2 cellular contexts compared by ENCODE assay signal in the genomic region with DNA sequence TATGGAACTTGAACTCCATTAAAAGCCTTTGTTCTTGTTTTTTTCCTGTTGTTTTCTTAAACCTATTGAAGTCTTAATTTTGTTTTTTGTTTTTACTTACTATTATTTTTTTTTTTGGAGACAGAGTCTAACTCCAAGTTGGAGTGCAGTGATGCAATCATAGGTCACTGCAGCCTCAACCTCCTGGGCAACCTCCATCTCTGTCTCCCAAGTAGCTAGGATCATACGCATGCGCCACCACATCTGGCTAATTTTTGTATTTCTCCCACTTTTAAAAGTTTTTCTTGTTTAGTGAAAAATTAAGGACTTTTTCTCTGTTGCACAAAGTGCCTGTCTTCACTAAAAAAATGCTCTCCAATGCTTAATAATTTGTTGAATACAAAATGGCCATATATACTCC.
A peak's percentile ranks its signal among the peaks of the same experiment; 100 is the strongest.
TF ChIP-seq lines count a peak whose summit lies in the region.

No MANE protein-coding gene starts in this region.

TF ChIP-seq in GM23338, 12 proteins besides CTCF, POLR2A, EP300 and RAD21 (continued from another document):
- no peak for TF ChIP-seq ETS1 (IDR thresholded peaks at IDR 0.05)
- no peak for TF ChIP-seq POLR2AphosphoS5 (IDR thresholded peaks at IDR 0.05; ENCODE audit: low read depth)
- TF ChIP-seq ZNF114 (CRISPR knock-in tag; IDR thresholded peaks at IDR 0.05): no peak
- TF ChIP-seq EZH2phosphoT487 (IDR thresholded peaks at IDR 0.05; ENCODE audit: unreplicated experiment): no peak
- TF ChIP-seq, protein P1, sequence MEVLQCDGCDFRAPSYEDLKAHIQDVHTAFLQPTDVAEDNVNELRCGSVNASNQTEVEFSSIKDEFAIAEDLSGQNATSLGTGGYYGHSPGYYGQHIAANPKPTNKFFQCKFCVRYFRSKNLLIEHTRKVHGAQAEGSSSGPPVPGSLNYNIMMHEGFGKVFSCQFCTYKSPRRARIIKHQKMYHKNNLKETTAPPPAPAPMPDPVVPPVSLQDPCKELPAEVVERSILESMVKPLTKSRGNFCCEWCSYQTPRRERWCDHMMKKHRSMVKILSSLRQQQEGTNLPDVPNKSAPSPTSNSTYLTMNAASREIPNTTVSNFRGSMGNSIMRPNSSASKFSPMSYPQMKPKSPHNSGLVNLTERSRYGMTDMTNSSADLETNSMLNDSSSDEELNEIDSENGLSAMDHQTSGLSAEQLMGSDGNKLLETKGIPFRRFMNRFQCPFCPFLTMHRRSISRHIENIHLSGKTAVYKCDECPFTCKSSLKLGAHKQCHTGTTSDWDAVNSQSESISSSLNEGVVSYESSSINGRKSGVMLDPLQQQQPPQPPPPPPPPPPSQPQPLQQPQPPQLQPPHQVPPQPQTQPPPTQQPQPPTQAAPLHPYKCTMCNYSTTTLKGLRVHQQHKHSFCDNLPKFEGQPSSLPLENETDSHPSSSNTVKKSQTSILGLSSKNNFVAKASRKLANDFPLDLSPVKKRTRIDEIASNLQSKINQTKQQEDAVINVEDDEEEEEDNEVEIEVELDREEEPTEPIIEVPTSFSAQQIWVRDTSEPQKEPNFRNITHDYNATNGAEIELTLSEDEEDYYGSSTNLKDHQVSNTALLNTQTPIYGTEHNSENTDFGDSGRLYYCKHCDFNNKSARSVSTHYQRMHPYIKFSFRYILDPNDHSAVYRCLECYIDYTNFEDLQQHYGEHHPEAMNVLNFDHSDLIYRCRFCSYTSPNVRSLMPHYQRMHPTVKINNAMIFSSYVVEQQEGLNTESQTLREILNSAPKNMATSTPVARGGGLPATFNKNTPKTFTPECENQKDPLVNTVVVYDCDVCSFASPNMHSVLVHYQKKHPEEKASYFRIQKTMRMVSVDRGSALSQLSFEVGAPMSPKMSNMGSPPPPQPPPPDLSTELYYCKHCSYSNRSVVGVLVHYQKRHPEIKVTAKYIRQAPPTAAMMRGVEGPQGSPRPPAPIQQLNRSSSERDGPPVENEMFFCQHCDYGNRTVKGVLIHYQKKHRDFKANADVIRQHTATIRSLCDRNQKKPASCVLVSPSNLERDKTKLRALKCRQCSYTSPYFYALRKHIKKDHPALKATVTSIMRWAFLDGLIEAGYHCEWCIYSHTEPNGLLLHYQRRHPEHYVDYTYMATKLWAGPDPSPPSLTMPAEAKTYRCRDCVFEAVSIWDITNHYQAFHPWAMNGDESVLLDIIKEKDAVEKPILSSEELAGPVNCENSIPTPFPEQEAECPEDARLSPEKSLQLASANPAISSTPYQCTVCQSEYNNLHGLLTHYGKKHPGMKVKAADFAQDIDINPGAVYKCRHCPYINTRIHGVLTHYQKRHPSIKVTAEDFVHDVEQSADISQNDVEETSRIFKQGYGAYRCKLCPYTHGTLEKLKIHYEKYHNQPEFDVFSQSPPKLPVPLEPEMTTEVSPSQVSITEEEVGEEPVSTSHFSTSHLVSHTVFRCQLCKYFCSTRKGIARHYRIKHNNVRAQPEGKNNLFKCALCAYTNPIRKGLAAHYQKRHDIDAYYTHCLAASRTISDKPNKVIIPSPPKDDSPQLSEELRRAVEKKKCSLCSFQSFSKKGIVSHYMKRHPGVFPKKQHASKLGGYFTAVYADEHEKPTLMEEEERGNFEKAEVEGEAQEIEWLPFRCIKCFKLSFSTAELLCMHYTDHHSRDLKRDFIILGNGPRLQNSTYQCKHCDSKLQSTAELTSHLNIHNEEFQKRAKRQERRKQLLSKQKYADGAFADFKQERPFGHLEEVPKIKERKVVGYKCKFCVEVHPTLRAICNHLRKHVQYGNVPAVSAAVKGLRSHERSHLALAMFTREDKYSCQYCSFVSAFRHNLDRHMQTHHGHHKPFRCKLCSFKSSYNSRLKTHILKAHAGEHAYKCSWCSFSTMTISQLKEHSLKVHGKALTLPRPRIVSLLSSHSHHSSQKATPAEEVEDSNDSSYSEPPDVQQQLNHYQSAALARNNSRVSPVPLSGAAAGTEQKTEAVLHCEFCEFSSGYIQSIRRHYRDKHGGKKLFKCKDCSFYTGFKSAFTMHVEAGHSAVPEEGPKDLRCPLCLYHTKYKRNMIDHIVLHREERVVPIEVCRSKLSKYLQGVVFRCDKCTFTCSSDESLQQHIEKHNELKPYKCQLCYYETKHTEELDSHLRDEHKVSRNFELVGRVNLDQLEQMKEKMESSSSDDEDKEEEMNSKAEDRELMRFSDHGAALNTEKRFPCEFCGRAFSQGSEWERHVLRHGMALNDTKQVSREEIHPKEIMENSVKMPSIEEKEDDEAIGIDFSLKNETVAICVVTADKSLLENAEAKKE (CRISPR knock-in tag; IDR thresholded peaks at IDR 0.05): no peak
- TF ChIP-seq REST (IDR thresholded peaks at IDR 0.05; ENCODE audit: unreplicated experiment): no peak

TF ChIP-seq in K562, 482 proteins besides CTCF, POLR2A, EP300 and RAD21 (continued from another document):
- TF ChIP-seq CEBPG (CRISPR knock-in tag; IDR thresholded peaks at IDR 0.05) (no peak), CEBPG (tag; conservative IDR thresholded peaks at IDR 0.05 in 1 of 2, IDR thresholded peaks at IDR 0.05 in 1 of 2) (peak in 1 of 2 experiments; percentile 44; a peak in 1 of 4 replicates), PTBP1 (IDR thresholded peaks at IDR 0.05; ENCODE audit: low read depth, low read length) (no peak)
- TF ChIP-seq, protein P2, sequence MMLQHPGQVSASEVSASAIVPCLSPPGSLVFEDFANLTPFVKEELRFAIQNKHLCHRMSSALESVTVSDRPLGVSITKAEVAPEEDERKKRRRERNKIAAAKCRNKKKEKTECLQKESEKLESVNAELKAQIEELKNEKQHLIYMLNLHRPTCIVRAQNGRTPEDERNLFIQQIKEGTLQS (IDR thresholded peaks at IDR 0.05): peak; percentile 47
- TF ChIP-seq, protein P2 (CRISPR knock-in tag; conservative IDR thresholded peaks at IDR 0.05): no peak
TF ChIP-seq in K562: peak in this region for 3.
